8 cellular contexts compared by ENCODE assay signal in the genomic region with DNA sequence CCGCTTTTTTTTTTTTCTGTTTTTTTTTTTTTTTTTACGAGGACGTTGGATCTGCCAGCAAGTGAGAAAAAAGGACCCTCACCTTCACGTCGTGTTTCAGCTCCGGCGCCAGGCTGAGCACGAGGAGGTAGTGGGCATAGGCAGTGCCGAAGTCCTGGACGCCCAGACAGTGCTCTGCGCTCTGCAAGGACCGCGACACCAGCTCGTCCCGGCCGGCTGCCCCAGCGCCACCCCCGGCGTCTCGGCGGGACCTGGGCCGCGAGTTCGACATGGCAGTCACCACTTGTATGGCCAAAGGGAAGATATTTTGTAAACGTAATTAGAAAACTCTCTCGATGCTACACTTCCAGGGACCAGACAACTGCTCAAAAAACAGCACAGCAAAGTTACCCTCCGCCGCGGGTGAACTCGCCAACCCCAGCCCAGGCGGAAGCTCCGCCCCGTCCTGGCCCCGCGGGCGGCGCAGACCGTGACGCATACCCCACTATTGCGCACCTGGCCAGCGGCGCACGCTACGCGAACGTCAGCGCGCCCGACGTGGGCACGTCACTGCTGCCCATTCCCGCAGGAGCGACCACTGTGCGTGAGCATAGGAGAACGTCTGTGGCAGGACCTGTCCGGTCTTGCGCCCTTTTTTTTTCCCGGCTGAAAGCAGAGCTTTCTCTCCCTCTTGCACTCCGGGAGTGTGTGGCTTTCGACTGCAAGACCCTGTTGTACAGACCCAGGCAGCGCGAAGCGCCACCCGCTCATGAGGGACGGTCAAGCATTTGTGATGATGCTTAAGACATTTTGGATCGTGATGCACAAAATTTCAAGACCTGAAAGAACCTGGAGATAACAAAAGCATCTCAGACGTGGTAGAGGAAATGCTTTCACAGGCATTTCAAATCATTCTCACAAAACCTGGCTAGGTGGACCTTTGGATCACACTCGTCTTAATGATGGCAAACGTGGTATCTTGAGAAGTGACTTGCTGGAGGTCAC.
DNase-seq lines count a peak whose midpoint lies in the region; ATAC-seq and TF ChIP-seq lines count a peak whose summit lies in the region.

A gene (minus strand): TSS at position 447 of the 984 bp plus-strand sequence. CDS start 176 bp downstream, at position 271.

- ATAC-seq in GM19023 (IDR thresholded peaks at IDR 0.05; ENCODE audit: unreplicated experiment) = peak; percentile 100
- ATAC-seq in HG03196 (IDR thresholded peaks at IDR 0.05; ENCODE audit: unreplicated experiment) = peak; percentile 100

- H3K4me3 ChIP-seq in choroid plexus epithelial cell (ENCODE audit: low read depth, low read length) = peak within 1 kb of the TSS; percentile 99

- DNase-seq in AML-193 (lab: John Stamatoyannopoulos, UW) (peak; percentile 75 to 82), NCI-H345 treated with DMSO at 0.1 percent for 48 hours (lab: John Stamatoyannopoulos, UW; ENCODE audit: unreplicated experiment) (peak; percentile 54), choroid plexus epithelial cell (ENCODE audit: low read depth) (peak; percentile 92), kidney glomerular epithelial cell (lab: John Stamatoyannopoulos, UW) (peak; percentile 82)
- peak; percentile 80 to 82 for DNase-seq in activated CD4-positive, alpha-beta T cell treated with anti-CD3 and anti-CD28 coated beads for 24 hours (ENCODE audit: low read depth in 2 of 2)
- DNase-seq in stimulated activated CD4-positive, alpha-beta T cell treated with anti-CD3 and anti-CD28 coated beads, Interleukin-15, amount 100 ng/mL, for 48 hours (ENCODE audit: low read depth in 2 of 2) = peak; percentile 68 to 82

- TF ChIP-seq CTCF in choroid plexus epithelial cell (conservative IDR thresholded peaks at IDR 0.05; ENCODE audit: low read depth, low read length) = no peak

Comparison
In these comparisons a context has a peak if more than half of its experiments do, and no peak if none do; other contexts are left out.
1. Peak in every context shown above with its lines: DNase-seq, ATAC-seq and H3K4me3 ChIP-seq.